Comparison of ENCODE assay signal across 16 cellular contexts in genomic region chr9:127179633-127180401, GRCh38. TPM values are rescaled to one million over a fixed set of nuclear protein-coding genes. Genes with fewer than 3 reads are reported as not detected.
DNase-seq lines count a peak whose midpoint lies in the region; ATAC-seq and TF ChIP-seq lines count a peak whose summit lies in the region.
"Had no signal": no experiment of that assay in that cellular context is flagged by ENCODE, and none has a peak within 500 bp of the region (broad histone marks: within the 10 kb centered on the region; RNA-seq: fewer than 3 reads in every experiment).

No MANE protein-coding gene starts in this region.

- in situ Hi-C loops in transverse colon (cut with MboI; ENCODE audit: low pct_ligation_motif_present in 1 of 4, low pct_unique_long_range_greater_than_20kb in 1 of 4, low sequenced_read_pairs in 3 of 4) = no loop called here

- TF ChIP-seq EP300 in transverse colon (IDR thresholded peaks at IDR 0.05; ENCODE audit: low read depth) = no peak

- TF ChIP-seq POLR2A in transverse colon (IDR thresholded peaks at IDR 0.05) = no peak

- H3K27ac ChIP-seq in cingulate gyrus (ENCODE audit: low read depth, low read length) = peak overlapping the region; percentile 19
- H3K27ac ChIP-seq in transverse colon = peak overlapping the region in 2 of 4 donors; percentile 8 to 41
- H3K27ac ChIP-seq: upper lobe of left lung had no signal

- peaks cover 0 to 14% (median 4%) of the 10 kb centered on the region in 4 donors for H3K4me1 ChIP-seq in transverse colon

- peak; percentile 2 for DNase-seq in activated naive CD4-positive, alpha-beta T cell treated with anti-CD3 and anti-CD28 coated beads, Interleukin-2, amount 50 U/mL, for 16 hours
- DNase-seq in activated naive CD4-positive, alpha-beta T cell (lab: John Stamatoyannopoulos, UW) = no peak
- DNase-seq in mesenteric fat pad (ENCODE audit: low spot score) = peak; percentile 64
- DNase-seq in transverse colon = peak; percentile 5
- no peak for DNase-seq in NCI-H187 treated with DMSO at 0.1 percent for 48 hours (lab: John Stamatoyannopoulos, UW)
- DNase-seq: activated CD4-positive, alpha-beta T cell treated with anti-CD3 and anti-CD28 coated beads for 36 hours; activated T-cell treated with anti-CD3 and anti-CD28 coated beads, Interleukin-2, amount 50 U/mL, for 1 hour; COR-L47; effector CD4-positive, alpha-beta T cell; MG63; NCI-H2081; NCI-H748 treated with DMSO at 0.1 percent for 48 hours had no signal

- no peak for ATAC-seq in GM18511 (IDR thresholded peaks at IDR 0.05; ENCODE audit: unreplicated experiment)
- ATAC-seq in HG03354 (IDR thresholded peaks at IDR 0.05; ENCODE audit: poor library complexity, severe bottlenecking, unreplicated experiment) = no peak
- ATAC-seq: activated CD4-positive, alpha-beta T cell treated with anti-CD3 and anti-CD28 coated beads for 36 hours had no signal

- intact Hi-C loops in transverse colon (cut with DNase I; ENCODE audit: low total_unique reads) = no loop called here

- TF ChIP-seq CTCF in transverse colon (IDR thresholded peaks at IDR 0.05) = no peak

- H3K27me3 ChIP-seq in transverse colon = no peaks in the 10 kb centered on the region
- H3K27me3 ChIP-seq: MG63, upper lobe of left lung had no signal

- no peak overlapping the region for H3K4me3 ChIP-seq in transverse colon
- H3K4me3 ChIP-seq: MG63, upper lobe of left lung had no signal

- no peaks in the 10 kb centered on the region for H3K9me3 ChIP-seq in transverse colon
- H3K9me3 ChIP-seq: MG63, upper lobe of left lung had no signal

- WGBS in transverse colon (ENCODE audit: low coverage in 1 of 2), 2 donors = 24 to 77% methylated on average over 7 to 15 of the region's 15 CpGs

- H3K36me3 ChIP-seq in transverse colon = no peaks in the 10 kb centered on the region
- H3K36me3 ChIP-seq: MG63, upper lobe of left lung had no signal

RNA-seq across cellular contexts. Expression of gene ANGPTL2, which starts 57.4 kb away (rescaled TPM):
- total RNA-seq in mesenteric fat pad = 169 TPM
- 10 to 100 TPM; 11.0 to 30.8 (median 13.1) TPM for total RNA-seq in transverse colon
- total RNA-seq: activated CD4-positive, alpha-beta T cell treated with anti-CD3 and anti-CD28 coated beads for 36 hours had no signal

Comparison
In these comparisons a context has a peak if more than half of its experiments do, and no peak if none do; other contexts are left out.
1. DNase-seq: peak in activated naive CD4-positive, alpha-beta T cell treated with anti-CD3 and anti-CD28 coated beads, Interleukin-2, amount 50 U/mL, for 16 hours (single experiment), mesenteric fat pad (single experiment) and transverse colon (single experiment); none in activated naive CD4-positive, alpha-beta T cell (0 of 4) and NCI-H187 treated with DMSO at 0.1 percent for 48 hours (single experiment).